ENCODE assay signal across 27 cellular contexts in genomic region chr16:51773051-51773450, GRCh38.
DNase-seq lines count a peak whose midpoint lies in the region; ATAC-seq and TF ChIP-seq lines count a peak whose summit lies in the region.
"Had no signal": no experiment of that assay in that cellular context is flagged by ENCODE, and none has a peak within 500 bp of the region (broad histone marks: within the 10 kb centered on the region; RNA-seq: fewer than 3 reads in every experiment).

No MANE protein-coding gene starts in this region.

- no peaks in the 10 kb centered on the region for H3K27me3 Mint-ChIP-seq in activated CD4-positive, alpha-beta T cell treated with anti-CD3 and anti-CD28 coated beads, Interleukin-2, amount 10 ng/mL, durations not matched to agents 24 days and 14 days
- peaks cover 2% of the 10 kb centered on the region in 3 donors for H3K27me3 Mint-ChIP-seq in immature natural killer cell (ENCODE audit: low read depth in 3 of 3)
- H3K27me3 Mint-ChIP-seq: CD8-positive, alpha-beta memory T cell had no signal

- no peaks in the 10 kb centered on the region for H3K9me3 ChIP-seq in HUES6 (ENCODE audit: control insufficient read depth, insufficient read depth, low read depth, low read length)
- H3K9me3 ChIP-seq in esophagus muscularis mucosa = no peaks in the 10 kb centered on the region
- no peaks in the 10 kb centered on the region for H3K9me3 ChIP-seq in heart right ventricle
- H3K9me3 ChIP-seq: SJSA1 had no signal

- TF ChIP-seq POLR2A in esophagus muscularis mucosa (IDR thresholded peaks at IDR 0.05; ENCODE audit: low read depth) = no peak

- no peak overlapping the region for H3K4ac ChIP-seq in mesendoderm (ENCODE audit: low read depth, low read length)

- H4K8ac ChIP-seq in mesendoderm (ENCODE audit: low read depth, low read length) = no peak overlapping the region

- TF ChIP-seq CTCF in esophagus muscularis mucosa (IDR thresholded peaks at IDR 0.05) (no peak), heart right ventricle (IDR thresholded peaks at IDR 0.05) (no peak)

- H2BK120ac ChIP-seq in mesendoderm (ENCODE audit: low read depth, low read length) = no peak overlapping the region

- H3K4me2 ChIP-seq in mesendoderm (ENCODE audit: low read length) = no peak overlapping the region

- H3K27ac ChIP-seq in HUES6 (ENCODE audit: low read depth, low read length) (peak overlapping the region; percentile 5; the same call in 1 of the 2 replicates), esophagus muscularis mucosa (replicated peaks in 1 of 4) (no peak overlapping the region), mesendoderm (ENCODE audit: low read depth, low read length) (no peak overlapping the region), heart right ventricle (no peak overlapping the region)
- H3K27ac ChIP-seq: SJSA1 had no signal

- peak overlapping the region; percentile 59 for H3K4me3 ChIP-seq in HUES6 (ENCODE audit: low read depth, low read length)
- no peak overlapping the region for H3K4me3 ChIP-seq in esophagus muscularis mucosa
- no peak overlapping the region for H3K4me3 ChIP-seq in mesendoderm (ENCODE audit: low read length)
- no peak overlapping the region for H3K4me3 ChIP-seq in heart right ventricle
- H3K4me3 ChIP-seq: K562, SJSA1 had no signal

- no peaks in the 10 kb centered on the region for H3K36me3 ChIP-seq in HUES6 (ENCODE audit: control insufficient read depth, insufficient read depth, low read length)
- H3K36me3 ChIP-seq in esophagus muscularis mucosa = no peaks in the 10 kb centered on the region
- no peaks in the 10 kb centered on the region for H3K36me3 ChIP-seq in mesendoderm (ENCODE audit: control insufficient read depth, insufficient read depth, low read length)
- no peaks in the 10 kb centered on the region for H3K36me3 ChIP-seq in heart right ventricle
- H3K36me3 ChIP-seq: SJSA1 had no signal

- H3K4me1 ChIP-seq in HUES6 (ENCODE audit: control insufficient read depth, insufficient read depth, low read length) = peaks cover 3% of the 10 kb centered on the region; the same call in 1 of the 2 replicates
- no peaks in the 10 kb centered on the region for H3K4me1 ChIP-seq in esophagus muscularis mucosa
- H3K4me1 ChIP-seq in mesendoderm (ENCODE audit: control insufficient read depth, low read depth, low read length) = no peaks in the 10 kb centered on the region
- no peaks in the 10 kb centered on the region for H3K4me1 ChIP-seq in heart right ventricle
- H3K4me1 ChIP-seq: SJSA1 had no signal

- H4K5ac ChIP-seq in mesendoderm (ENCODE audit: low read length) = no peak overlapping the region

- H3K9ac ChIP-seq in HUES6 (ENCODE audit: low read length) (peak overlapping the region; percentile 45), mesendoderm (ENCODE audit: low read length) (no peak overlapping the region)

- H3K4me3 Mint-ChIP-seq in activated CD4-positive, alpha-beta T cell treated with anti-CD3 and anti-CD28 coated beads, Interleukin-2, amount 10 ng/mL, durations not matched to agents 24 days and 14 days = no peak overlapping the region
- H3K4me3 Mint-ChIP-seq in immature natural killer cell = no peak overlapping the region
- H3K4me3 Mint-ChIP-seq: CD8-positive, alpha-beta memory T cell had no signal

- no peak overlapping the region for H3K18ac ChIP-seq in mesendoderm (ENCODE audit: low read length)

- no peak overlapping the region for H2AK5ac ChIP-seq in mesendoderm (ENCODE audit: low read length)

- peaks cover 3% of the 10 kb centered on the region for H3K9me3 Mint-ChIP-seq in activated CD4-positive, alpha-beta T cell treated with anti-CD3 and anti-CD28 coated beads, Interleukin-2, amount 10 ng/mL, durations not matched to agents 24 days and 14 days
- H3K9me3 Mint-ChIP-seq in immature natural killer cell = peaks cover 0 to 8% (median 4%) of the 10 kb centered on the region in 6 donors

- no peak overlapping the region for H3K27ac Mint-ChIP-seq in activated CD4-positive, alpha-beta T cell treated with anti-CD3 and anti-CD28 coated beads, Interleukin-2, amount 10 ng/mL, durations not matched to agents 24 days and 14 days
- H3K27ac Mint-ChIP-seq in immature natural killer cell = no peak overlapping the region
- H3K27ac Mint-ChIP-seq: CD8-positive, alpha-beta memory T cell had no signal

- no peaks in the 10 kb centered on the region for H3K79me1 ChIP-seq in mesendoderm (ENCODE audit: low read length)

- H2BK5ac ChIP-seq in mesendoderm (ENCODE audit: low read length) = no peak overlapping the region

- peak; percentile 64 for DNase-seq in ELF-1 (ENCODE audit: low read depth, low spot score)
- DNase-seq in esophagus muscularis mucosa (ENCODE audit: extremely low spot score) = peak; percentile 74
- DNase-seq in mesendoderm = peak; percentile 21
- no peak for DNase-seq in activated CD4-positive, alpha-beta T cell treated with anti-CD3 and anti-CD28 coated beads, Interleukin-2, amount 10 ng/mL, durations not matched to agents 24 days and 14 days
- DNase-seq in immature natural killer cell = no peak
- no peak for DNase-seq in heart right ventricle
- DNase-seq: AML-193; C1 segment of cervical spinal cord; Calu3; CD8-positive, alpha-beta memory T cell; DMS153; GF-D8; MM.1S; NCI-H1048; NCI-H1417 treated with DMSO at 0.1 percent for 48 hours; NCI-H187; NCI-H2227 treated with DMSO at 0.1 percent for 48 hours; NCI-H524; NCI-H774; OCI-M1 had no signal

- ATAC-seq in heart right ventricle (no peak), HG03342 (IDR thresholded peaks at IDR 0.05; ENCODE audit: unreplicated experiment) (no peak)
- ATAC-seq: HCT116, HepG2, K562, Right ventricle myocardium inferior had no signal

- peaks cover 3% of the 10 kb centered on the region for H3K4me1 Mint-ChIP-seq in activated CD4-positive, alpha-beta T cell treated with anti-CD3 and anti-CD28 coated beads, Interleukin-2, amount 10 ng/mL, durations not matched to agents 24 days and 14 days
- no peaks in the 10 kb centered on the region for H3K4me1 Mint-ChIP-seq in immature natural killer cell
- H3K4me1 Mint-ChIP-seq: CD8-positive, alpha-beta memory T cell had no signal

- H3K79me2 ChIP-seq in mesendoderm (ENCODE audit: control insufficient read depth, insufficient read depth, low read length) = no peaks in the 10 kb centered on the region

- H3K36me3 Mint-ChIP-seq in activated CD4-positive, alpha-beta T cell treated with anti-CD3 and anti-CD28 coated beads, Interleukin-2, amount 10 ng/mL, durations not matched to agents 24 days and 14 days (ENCODE audit: low read depth) = no peaks in the 10 kb centered on the region
- no peaks in the 10 kb centered on the region for H3K36me3 Mint-ChIP-seq in immature natural killer cell
- H3K36me3 Mint-ChIP-seq: CD8-positive, alpha-beta memory T cell had no signal

- TF ChIP-seq EP300 in esophagus muscularis mucosa (IDR thresholded peaks at IDR 0.05) = no peak

- intact Hi-C loops in esophagus muscularis mucosa (cut with DNase I) = no loop called here
- intact Hi-C loops in activated CD4-positive, alpha-beta T cell treated with anti-CD3 and anti-CD28 coated beads, Interleukin-2, amount 10 ng/mL, durations not matched to agents 24 days and 14 days (cut with micrococcal nuclease) = no loop called here
- intact Hi-C loops in heart right ventricle (cut with DNase I) = no loop called here

- H3K27me3 ChIP-seq in HUES6 (ENCODE audit: control insufficient read depth, insufficient read depth, low read length) = no peaks in the 10 kb centered on the region
- peaks cover 0 to 1% (median 0%) of the 10 kb centered on the region in 4 donors for H3K27me3 ChIP-seq in esophagus muscularis mucosa
- no peaks in the 10 kb centered on the region for H3K27me3 ChIP-seq in mesendoderm (ENCODE audit: insufficient read depth, low read length, poor library complexity)
- H3K27me3 ChIP-seq in heart right ventricle = peaks cover 0 to 13% (median 3%) of the 10 kb centered on the region in 7 donors
- H3K27me3 ChIP-seq: SJSA1 had no signal

- H3K56ac ChIP-seq in mesendoderm (ENCODE audit: low read length) = no peak overlapping the region

- no peak overlapping the region for H2BK15ac ChIP-seq in mesendoderm (replicated peaks; ENCODE audit: low read depth)

- no peak overlapping the region for H3K23ac ChIP-seq in mesendoderm (ENCODE audit: low read length)

- WGBS in esophagus muscularis mucosa = 79% methylated on average over 10 of the region's 10 CpGs
- no CpG with 5 or more reads among the region's 10 CpGs for WGBS in mesendoderm (ENCODE audit: extremely low coverage, insufficient coverage, low lambda C conversion rate)
- 65 to 66% methylated on average over 10 of the region's 10 CpGs for WGBS in heart right ventricle, 2 donors

Comparison
In these comparisons a context has a peak if more than half of its experiments do, and no peak if none do; other contexts are left out.
1. DNase-seq: peak in ELF-1 (single experiment), esophagus muscularis mucosa (single experiment) and mesendoderm (single experiment); none in activated CD4-positive, alpha-beta T cell treated with anti-CD3 and anti-CD28 coated beads, Interleukin-2, amount 10 ng/mL, durations not matched to agents 24 days and 14 days (single experiment), immature natural killer cell (0 of 3) and heart right ventricle (0 of 2).